Comparison of ENCODE assay signal across 2 cellular contexts in the genomic region with DNA sequence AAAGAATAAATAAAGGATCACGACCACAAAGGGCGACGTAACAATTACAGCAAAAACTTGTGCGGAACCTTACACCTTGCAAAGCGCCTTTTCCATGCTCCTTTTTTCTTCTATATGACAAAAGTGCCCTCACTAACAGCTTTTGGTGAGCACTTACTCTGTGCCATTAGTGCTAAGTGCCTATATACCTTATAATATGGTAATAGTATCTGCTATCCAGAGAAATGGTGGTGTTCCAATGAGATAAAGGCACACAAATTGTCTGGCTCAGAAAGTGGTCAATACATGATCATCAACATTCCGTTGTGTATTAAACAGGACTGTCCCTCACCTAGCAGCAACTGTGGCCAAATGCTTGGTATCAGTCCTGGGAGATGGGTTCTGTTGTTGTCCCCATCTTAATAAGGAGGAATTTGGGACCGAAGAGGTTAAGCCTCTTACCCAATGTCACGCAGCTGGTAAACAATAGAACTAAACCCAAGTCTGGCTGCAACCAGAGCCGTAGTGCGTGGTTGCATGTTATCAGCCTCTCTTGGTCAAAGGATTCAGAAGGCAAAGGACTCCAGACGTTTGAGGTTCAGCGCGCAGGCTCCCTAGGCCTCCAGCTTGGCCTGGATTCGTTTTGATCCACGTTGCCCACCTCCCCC.
TF ChIP-seq lines count a peak whose summit lies in the region.

No MANE protein-coding gene starts in this region.

TF ChIP-seq in SK-N-SH, 30 proteins besides CTCF, POLR2A, EP300 and RAD21 (continued from another document):
- TF ChIP-seq, protein P1, sequence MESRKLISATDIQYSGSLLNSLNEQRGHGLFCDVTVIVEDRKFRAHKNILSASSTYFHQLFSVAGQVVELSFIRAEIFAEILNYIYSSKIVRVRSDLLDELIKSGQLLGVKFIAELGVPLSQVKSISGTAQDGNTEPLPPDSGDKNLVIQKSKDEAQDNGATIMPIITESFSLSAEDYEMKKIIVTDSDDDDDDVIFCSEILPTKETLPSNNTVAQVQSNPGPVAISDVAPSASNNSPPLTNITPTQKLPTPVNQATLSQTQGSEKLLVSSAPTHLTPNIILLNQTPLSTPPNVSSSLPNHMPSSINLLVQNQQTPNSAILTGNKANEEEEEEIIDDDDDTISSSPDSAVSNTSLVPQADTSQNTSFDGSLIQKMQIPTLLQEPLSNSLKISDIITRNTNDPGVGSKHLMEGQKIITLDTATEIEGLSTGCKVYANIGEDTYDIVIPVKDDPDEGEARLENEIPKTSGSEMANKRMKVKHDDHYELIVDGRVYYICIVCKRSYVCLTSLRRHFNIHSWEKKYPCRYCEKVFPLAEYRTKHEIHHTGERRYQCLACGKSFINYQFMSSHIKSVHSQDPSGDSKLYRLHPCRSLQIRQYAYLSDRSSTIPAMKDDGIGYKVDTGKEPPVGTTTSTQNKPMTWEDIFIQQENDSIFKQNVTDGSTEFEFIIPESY (IDR thresholded peaks at IDR 0.05; ENCODE audit: borderline replicate concordance, low read depth), result no peak
- TF ChIP-seq RCOR1 (IDR thresholded peaks at IDR 0.05; ENCODE audit: low read length), result 0 out of 2 replicates have a peak, but pooled peaks have one; percentile 3

TF ChIP-seq in SK-N-SH treated with all-trans-retinoic acid at 6 μM for 48 hours, 23 proteins besides CTCF, POLR2A, EP300 and RAD21 (continued from another document):
- TF ChIP-seq, protein P2, sequence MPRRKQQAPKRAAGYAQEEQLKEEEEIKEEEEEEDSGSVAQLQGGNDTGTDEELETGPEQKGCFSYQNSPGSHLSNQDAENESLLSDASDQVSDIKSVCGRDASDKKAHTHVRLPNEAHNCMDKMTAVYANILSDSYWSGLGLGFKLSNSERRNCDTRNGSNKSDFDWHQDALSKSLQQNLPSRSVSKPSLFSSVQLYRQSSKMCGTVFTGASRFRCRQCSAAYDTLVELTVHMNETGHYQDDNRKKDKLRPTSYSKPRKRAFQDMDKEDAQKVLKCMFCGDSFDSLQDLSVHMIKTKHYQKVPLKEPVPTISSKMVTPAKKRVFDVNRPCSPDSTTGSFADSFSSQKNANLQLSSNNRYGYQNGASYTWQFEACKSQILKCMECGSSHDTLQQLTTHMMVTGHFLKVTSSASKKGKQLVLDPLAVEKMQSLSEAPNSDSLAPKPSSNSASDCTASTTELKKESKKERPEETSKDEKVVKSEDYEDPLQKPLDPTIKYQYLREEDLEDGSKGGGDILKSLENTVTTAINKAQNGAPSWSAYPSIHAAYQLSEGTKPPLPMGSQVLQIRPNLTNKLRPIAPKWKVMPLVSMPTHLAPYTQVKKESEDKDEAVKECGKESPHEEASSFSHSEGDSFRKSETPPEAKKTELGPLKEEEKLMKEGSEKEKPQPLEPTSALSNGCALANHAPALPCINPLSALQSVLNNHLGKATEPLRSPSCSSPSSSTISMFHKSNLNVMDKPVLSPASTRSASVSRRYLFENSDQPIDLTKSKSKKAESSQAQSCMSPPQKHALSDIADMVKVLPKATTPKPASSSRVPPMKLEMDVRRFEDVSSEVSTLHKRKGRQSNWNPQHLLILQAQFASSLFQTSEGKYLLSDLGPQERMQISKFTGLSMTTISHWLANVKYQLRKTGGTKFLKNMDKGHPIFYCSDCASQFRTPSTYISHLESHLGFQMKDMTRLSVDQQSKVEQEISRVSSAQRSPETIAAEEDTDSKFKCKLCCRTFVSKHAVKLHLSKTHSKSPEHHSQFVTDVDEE (CRISPR knock-in tag; IDR thresholded peaks at IDR 0.05), result no peak
- TF ChIP-seq, protein P3, sequence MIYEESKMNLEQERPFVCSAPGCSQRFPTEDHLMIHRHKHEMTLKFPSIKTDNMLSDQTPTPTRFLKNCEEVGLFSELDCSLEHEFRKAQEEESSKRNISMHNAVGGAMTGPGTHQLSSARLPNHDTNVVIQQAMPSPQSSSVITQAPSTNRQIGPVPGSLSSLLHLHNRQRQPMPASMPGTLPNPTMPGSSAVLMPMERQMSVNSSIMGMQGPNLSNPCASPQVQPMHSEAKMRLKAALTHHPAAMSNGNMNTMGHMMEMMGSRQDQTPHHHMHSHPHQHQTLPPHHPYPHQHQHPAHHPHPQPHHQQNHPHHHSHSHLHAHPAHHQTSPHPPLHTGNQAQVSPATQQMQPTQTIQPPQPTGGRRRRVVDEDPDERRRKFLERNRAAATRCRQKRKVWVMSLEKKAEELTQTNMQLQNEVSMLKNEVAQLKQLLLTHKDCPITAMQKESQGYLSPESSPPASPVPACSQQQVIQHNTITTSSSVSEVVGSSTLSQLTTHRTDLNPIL (CRISPR knock-in tag; IDR thresholded peaks at IDR 0.05; ENCODE audit: low read depth), result no peak
- no peak for TF ChIP-seq ISL1 (CRISPR knock-in tag; IDR thresholded peaks at IDR 0.05)
